ENCODE assay signal across 1 cellular context in genomic region chr7:157663061-157663863, GRCh38.
TF ChIP-seq lines count a peak whose summit lies in the region.

No MANE protein-coding gene starts in this region.

TF ChIP-seq in SK-N-SH treated with all-trans-retinoic acid at 6 μM for 48 hours, 23 proteins besides CTCF, POLR2A, EP300 and RAD21 (continued from another document):
- no peak for TF ChIP-seq PPARA (CRISPR knock-in tag; IDR thresholded peaks at IDR 0.05; ENCODE audit: borderline replicate concordance)
- TF ChIP-seq CSDC2 (CRISPR knock-in tag; IDR thresholded peaks at IDR 0.05), result no peak
- no peak for TF ChIP-seq SNAI2 (CRISPR knock-in tag; IDR thresholded peaks at IDR 0.05)
- no peak for TF ChIP-seq POU6F1 (CRISPR knock-in tag; IDR thresholded peaks at IDR 0.05; ENCODE audit: borderline replicate concordance, low read depth)
TF ChIP-seq in SK-N-SH treated with all-trans-retinoic acid at 6 μM for 48 hours: peak in this region for 1.
